In the genomic region with DNA sequence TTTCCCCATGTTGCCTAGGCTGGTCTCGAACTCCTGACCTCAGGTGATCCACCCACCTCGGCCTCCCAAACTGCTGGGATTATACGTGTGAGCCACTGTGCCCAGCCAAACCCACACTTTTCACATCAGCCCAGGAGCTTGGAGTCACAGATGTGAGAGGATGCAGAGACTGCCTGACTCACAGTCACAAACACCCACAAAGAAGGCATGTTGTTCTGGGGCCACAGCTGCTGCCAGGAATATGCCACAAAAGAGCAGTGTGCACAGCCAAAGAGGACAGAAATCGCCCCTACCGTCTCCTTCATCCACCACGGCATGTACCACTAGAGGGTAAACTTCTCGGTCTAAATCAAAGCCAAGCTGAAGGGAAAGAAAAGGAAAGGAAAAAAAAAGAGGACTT, we compare ENCODE assay signal across 12 cellular contexts. TPM values are rescaled to one million over a fixed set of nuclear protein-coding genes. Genes with fewer than 3 reads are reported as not detected.
DNase-seq lines count a peak whose midpoint lies in the region; ATAC-seq, FAIRE-seq and TF ChIP-seq lines count a peak whose summit lies in the region.
"Had no signal": no experiment of that assay in that cellular context is flagged by ENCODE, and none has a peak within 500 bp of the region (broad histone marks: within the 10 kb centered on the region; RNA-seq: fewer than 3 reads in every experiment).

No MANE protein-coding gene starts in this region.

- ATAC-seq in activated T-cell treated with anti-CD3 and anti-CD28 coated beads, Interleukin-2, amount 50 U/mL, for 4 hours, result peak; percentile 78 to 82
- peak; percentile 66 for ATAC-seq in stimulated activated effector memory CD8-positive, alpha-beta T cell treated with anti-CD3 and anti-CD28 coated beads, Interleukin-12 subunit alpha, Interleukin-12 subunit beta, amount 100 ng/mL, for 72 hours
- ATAC-seq in natural killer cell treated with Interleukin-12 subunit alpha and Interleukin-12 subunit beta and Interleukin-15 and Interleukin-18, amount 100 ng/mL, for 72 hours, result no peak
- no peak for ATAC-seq in GM18858 (IDR thresholded peaks at IDR 0.05; ENCODE audit: unreplicated experiment)
- ATAC-seq: A549 had no signal

- H3K9me3 ChIP-seq in smooth muscle cell (replicated peaks; ENCODE audit: low read depth), result no peaks in the 10 kb centered on the region
- H3K9me3 ChIP-seq: A549 had no signal

- H3K79me2 ChIP-seq in smooth muscle cell (ENCODE audit: low read depth), result no peaks in the 10 kb centered on the region

- FAIRE-seq in frontal cortex (lab: Jason Lieb, UNC), result no peak
- FAIRE-seq: A549 had no signal

- no peak overlapping the region for H3K9ac ChIP-seq in smooth muscle cell (ENCODE audit: low read depth)

- H3K27ac Mint-ChIP-seq in activated CD4-positive, alpha-beta T cell treated with anti-CD3 and anti-CD28 coated beads, Interleukin-2, amount 10 ng/mL, durations not matched to agents 7 days and 5 days, result peak overlapping the region; percentile 57
- H3K27ac Mint-ChIP-seq in stimulated activated effector memory CD8-positive, alpha-beta T cell treated with anti-CD3 and anti-CD28 coated beads, Interleukin-12 subunit alpha, Interleukin-12 subunit beta, amount 100 ng/mL, for 72 hours, result no peak overlapping the region
- no peak overlapping the region for H3K27ac Mint-ChIP-seq in natural killer cell treated with Interleukin-12 subunit alpha and Interleukin-12 subunit beta and Interleukin-15 and Interleukin-18, amount 100 ng/mL, for 72 hours
- H3K27ac Mint-ChIP-seq: activated naive CD4-positive, alpha-beta T cell treated with anti-CD3 and anti-CD28 coated beads, Interleukin-2, amount 50 U/mL, for 24 hours had no signal

- no peak overlapping the region for H3K4me3 ChIP-seq in smooth muscle cell
- H3K4me3 ChIP-seq: A549 had no signal

- POLR2A ChIA-PET in activated CD4-positive, alpha-beta T cell treated with anti-CD3 and anti-CD28 coated beads, Interleukin-2, amount 10 ng/mL, durations not matched to agents 7 days and 5 days (lab: Charles Lee), result interaction anchor here (0.7 kb wide), 1 partner anchor 10 kb away, joined by 3 read pairs; no protein-coding TSS in a partner anchor

- CTCF ChIA-PET in activated CD4-positive, alpha-beta T cell treated with anti-CD3 and anti-CD28 coated beads, Interleukin-2, amount 10 ng/mL, durations not matched to agents 7 days and 5 days (lab: Charles Lee), result interaction anchor here (0.6 to 7.1 kb wide), 9 partner anchors 10 to 92 kb away, joined by 3 to 36 read pairs (median 4); a partner anchor contains a TSS

- no peaks in the 10 kb centered on the region for H4K20me1 ChIP-seq in smooth muscle cell (ENCODE audit: low read depth)

- H3K27ac ChIP-seq in smooth muscle cell (ENCODE audit: low read depth), result no peak overlapping the region
- H3K27ac ChIP-seq: A549 had no signal

- H3K27me3 ChIP-seq in smooth muscle cell (ENCODE audit: low read depth), result no peaks in the 10 kb centered on the region

- H3K4me3 Mint-ChIP-seq in activated CD4-positive, alpha-beta T cell treated with anti-CD3 and anti-CD28 coated beads, Interleukin-2, amount 10 ng/mL, durations not matched to agents 7 days and 5 days, result no peak overlapping the region
- no peak overlapping the region for H3K4me3 Mint-ChIP-seq in activated T-cell treated with anti-CD3 and anti-CD28 coated beads, Interleukin-2, amount 50 U/mL, for 4 hours
- H3K4me3 Mint-ChIP-seq in stimulated activated effector memory CD8-positive, alpha-beta T cell treated with anti-CD3 and anti-CD28 coated beads, Interleukin-12 subunit alpha, Interleukin-12 subunit beta, amount 100 ng/mL, for 72 hours, result no peak overlapping the region
- H3K4me3 Mint-ChIP-seq in natural killer cell treated with Interleukin-12 subunit alpha and Interleukin-12 subunit beta and Interleukin-15 and Interleukin-18, amount 100 ng/mL, for 72 hours, result no peak overlapping the region
- H3K4me3 Mint-ChIP-seq: activated naive CD4-positive, alpha-beta T cell treated with anti-CD3 and anti-CD28 coated beads, Interleukin-2, amount 50 U/mL, for 24 hours had no signal

- H3K36me3 Mint-ChIP-seq in activated CD4-positive, alpha-beta T cell treated with anti-CD3 and anti-CD28 coated beads, Interleukin-2, amount 10 ng/mL, durations not matched to agents 7 days and 5 days (ENCODE audit: low read depth), result peaks cover 72% of the 10 kb centered on the region
- peaks cover 19% of the 10 kb centered on the region for H3K36me3 Mint-ChIP-seq in activated T-cell treated with anti-CD3 and anti-CD28 coated beads, Interleukin-2, amount 50 U/mL, for 4 hours (ENCODE audit: insufficient read depth)
- no peaks in the 10 kb centered on the region for H3K36me3 Mint-ChIP-seq in stimulated activated effector memory CD8-positive, alpha-beta T cell treated with anti-CD3 and anti-CD28 coated beads, Interleukin-12 subunit alpha, Interleukin-12 subunit beta, amount 100 ng/mL, for 72 hours
- H3K36me3 Mint-ChIP-seq in natural killer cell treated with Interleukin-12 subunit alpha and Interleukin-12 subunit beta and Interleukin-15 and Interleukin-18, amount 100 ng/mL, for 72 hours, result peaks cover 14% of the 10 kb centered on the region

- H3K4me1 ChIP-seq in smooth muscle cell (ENCODE audit: low read depth), result no peaks in the 10 kb centered on the region
- H3K4me1 ChIP-seq: A549 had no signal

- no peak for TF ChIP-seq CTCF in smooth muscle cell (IDR thresholded peaks at IDR 0.05; ENCODE audit: borderline replicate concordance, insufficient read depth, poor library complexity, severe bottlenecking)

- no peak for DNase-seq in activated CD4-positive, alpha-beta T cell treated with anti-CD3 and anti-CD28 coated beads, Interleukin-2, amount 10 ng/mL, durations not matched to agents 7 days and 5 days
- DNase-seq in activated CD4-positive, alpha-beta T cell treated with anti-CD3 and anti-CD28 coated beads for 4 hours, result no peak
- no peak for DNase-seq in activated T-cell treated with anti-CD3 and anti-CD28 coated beads, Interleukin-2, amount 50 U/mL, for 4 hours
- DNase-seq in frontal cortex (ENCODE audit: low spot score in 2 of 2) (peak; percentile 48 to 63), smooth muscle cell (lab: John Stamatoyannopoulos, UW; ENCODE audit: unreplicated experiment) (no peak)
- DNase-seq in stimulated activated effector memory CD8-positive, alpha-beta T cell treated with anti-CD3 and anti-CD28 coated beads, Interleukin-12 subunit alpha, Interleukin-12 subunit beta, amount 100 ng/mL, for 72 hours (ENCODE audit: low spot score in 2 of 2), result no peak
- no peak for DNase-seq in natural killer cell treated with Interleukin-12 subunit alpha and Interleukin-12 subunit beta and Interleukin-15 and Interleukin-18, amount 100 ng/mL, for 72 hours (ENCODE audit: low spot score)
- DNase-seq: DMS 273 treated with DMSO at 0.1 percent for 48 hours had no signal

- no peaks in the 10 kb centered on the region for H3K27me3 Mint-ChIP-seq in activated CD4-positive, alpha-beta T cell treated with anti-CD3 and anti-CD28 coated beads, Interleukin-2, amount 10 ng/mL, durations not matched to agents 7 days and 5 days
- no peaks in the 10 kb centered on the region for H3K27me3 Mint-ChIP-seq in activated T-cell treated with anti-CD3 and anti-CD28 coated beads, Interleukin-2, amount 50 U/mL, for 4 hours (ENCODE audit: low read depth)
- H3K27me3 Mint-ChIP-seq in natural killer cell treated with Interleukin-12 subunit alpha and Interleukin-12 subunit beta and Interleukin-15 and Interleukin-18, amount 100 ng/mL, for 72 hours, result no peaks in the 10 kb centered on the region
- H3K27me3 Mint-ChIP-seq: activated naive CD4-positive, alpha-beta T cell treated with anti-CD3 and anti-CD28 coated beads, Interleukin-2, amount 50 U/mL, for 24 hours had no signal

- no peaks in the 10 kb centered on the region for H3K36me3 ChIP-seq in smooth muscle cell (ENCODE audit: low read depth)

- 61% methylated on average over 7 of the region's 7 CpGs for WGBS in smooth muscle cell (ENCODE audit: low lambda C conversion rate)

- no peak overlapping the region for H2AFZ ChIP-seq in smooth muscle cell (ENCODE audit: low read depth)

- H3K4me2 ChIP-seq in smooth muscle cell, result no peak overlapping the region
- H3K4me2 ChIP-seq: A549 had no signal

- peaks cover 2% of the 10 kb centered on the region for H3K9me3 Mint-ChIP-seq in activated CD4-positive, alpha-beta T cell treated with anti-CD3 and anti-CD28 coated beads, Interleukin-2, amount 10 ng/mL, durations not matched to agents 7 days and 5 days
- H3K9me3 Mint-ChIP-seq in activated T-cell treated with anti-CD3 and anti-CD28 coated beads, Interleukin-2, amount 50 U/mL, for 4 hours, result no peaks in the 10 kb centered on the region
- H3K9me3 Mint-ChIP-seq in stimulated activated effector memory CD8-positive, alpha-beta T cell treated with anti-CD3 and anti-CD28 coated beads, Interleukin-12 subunit alpha, Interleukin-12 subunit beta, amount 100 ng/mL, for 72 hours, result no peaks in the 10 kb centered on the region
- no peaks in the 10 kb centered on the region for H3K9me3 Mint-ChIP-seq in natural killer cell treated with Interleukin-12 subunit alpha and Interleukin-12 subunit beta and Interleukin-15 and Interleukin-18, amount 100 ng/mL, for 72 hours
- H3K9me3 Mint-ChIP-seq: activated naive CD4-positive, alpha-beta T cell treated with anti-CD3 and anti-CD28 coated beads, Interleukin-2, amount 50 U/mL, for 24 hours had no signal

- peaks cover 10% of the 10 kb centered on the region for H3K4me1 Mint-ChIP-seq in activated CD4-positive, alpha-beta T cell treated with anti-CD3 and anti-CD28 coated beads, Interleukin-2, amount 10 ng/mL, durations not matched to agents 7 days and 5 days
- H3K4me1 Mint-ChIP-seq in activated T-cell treated with anti-CD3 and anti-CD28 coated beads, Interleukin-2, amount 50 U/mL, for 4 hours (ENCODE audit: low read depth), result peaks cover 8% of the 10 kb centered on the region
- H3K4me1 Mint-ChIP-seq in stimulated activated effector memory CD8-positive, alpha-beta T cell treated with anti-CD3 and anti-CD28 coated beads, Interleukin-12 subunit alpha, Interleukin-12 subunit beta, amount 100 ng/mL, for 72 hours, result no peaks in the 10 kb centered on the region
- H3K4me1 Mint-ChIP-seq in natural killer cell treated with Interleukin-12 subunit alpha and Interleukin-12 subunit beta and Interleukin-15 and Interleukin-18, amount 100 ng/mL, for 72 hours (ENCODE audit: low read depth in 2 of 2), result no peaks in the 10 kb centered on the region

- no peaks in the 10 kb centered on the region for H3F3A ChIP-seq in smooth muscle cell (ENCODE audit: low read depth)

RNA-seq across cellular contexts. Expression of a gene that starts 25.1 kb away (rescaled TPM):
- under 1 TPM; 0.20 to 0.48 TPM for total RNA-seq in activated CD4-positive, alpha-beta T cell treated with anti-CD3 and anti-CD28 coated beads, Interleukin-2, amount 10 ng/mL, durations not matched to agents 7 days and 5 days
- total RNA-seq in activated T-cell treated with anti-CD3 and anti-CD28 coated beads, Interleukin-2, amount 50 U/mL, for 4 hours, result 1 to 10 TPM in 2 of 3 donors, under 1 TPM in 1; 0.71 to 2.8 (median 1.8) TPM
- total RNA-seq in frontal cortex, result 0.82 TPM
- not detected in 2 replicates for total RNA-seq in smooth muscle cell
- polyA plus RNA-seq in smooth muscle cell, result not detected in 2 replicates
- under 1 TPM; 0.48 to 0.95 TPM for total RNA-seq in natural killer cell treated with Interleukin-12 subunit alpha and Interleukin-12 subunit beta and Interleukin-15 and Interleukin-18, amount 100 ng/mL, for 72 hours
- total RNA-seq: fibroblast of villous mesenchyme had no signal

Comparison
In these comparisons a context has a peak if more than half of its experiments do, and no peak if none do; other contexts are left out.
1. DNase-seq: peak in frontal cortex (2 of 2); none in activated CD4-positive, alpha-beta T cell treated with anti-CD3 and anti-CD28 coated beads, Interleukin-2, amount 10 ng/mL, durations not matched to agents 7 days and 5 days (single experiment), activated CD4-positive, alpha-beta T cell treated with anti-CD3 and anti-CD28 coated beads for 4 hours (0 of 2), activated T-cell treated with anti-CD3 and anti-CD28 coated beads, Interleukin-2, amount 50 U/mL, for 4 hours (single experiment), stimulated activated effector memory CD8-positive, alpha-beta T cell treated with anti-CD3 and anti-CD28 coated beads, Interleukin-12 subunit alpha, Interleukin-12 subunit beta, amount 100 ng/mL, for 72 hours (0 of 2), smooth muscle cell (single experiment) and natural killer cell treated with Interleukin-12 subunit alpha and Interleukin-12 subunit beta and Interleukin-15 and Interleukin-18, amount 100 ng/mL, for 72 hours (single experiment).
2. ATAC-seq: peak in activated T-cell treated with anti-CD3 and anti-CD28 coated beads, Interleukin-2, amount 50 U/mL, for 4 hours (2 of 2) and stimulated activated effector memory CD8-positive, alpha-beta T cell treated with anti-CD3 and anti-CD28 coated beads, Interleukin-12 subunit alpha, Interleukin-12 subunit beta, amount 100 ng/mL, for 72 hours (single experiment); none in natural killer cell treated with Interleukin-12 subunit alpha and Interleukin-12 subunit beta and Interleukin-15 and Interleukin-18, amount 100 ng/mL, for 72 hours (0 of 2) and GM18858 (single experiment).